32 cellular contexts compared by ENCODE assay signal in the genomic region with DNA sequence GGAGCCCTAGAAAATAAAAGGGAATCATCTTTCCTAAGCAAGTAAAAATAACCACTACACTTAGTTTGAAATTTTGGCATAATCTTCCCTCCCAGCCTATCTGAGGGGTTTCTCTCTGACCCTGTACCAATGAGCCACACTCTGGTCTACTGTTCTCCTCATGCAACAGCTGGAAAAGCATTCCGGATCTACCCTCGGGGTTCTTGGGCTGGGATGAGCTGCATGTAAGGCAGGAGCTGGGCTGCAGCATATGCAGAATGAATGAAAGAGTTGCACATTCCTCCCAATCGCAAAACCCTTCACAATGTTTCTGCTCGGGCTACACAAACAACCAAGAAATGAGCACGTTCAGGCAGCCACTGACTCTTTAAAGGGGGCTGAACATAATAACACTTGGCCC.
DNase-seq lines count a peak whose midpoint lies in the region; ATAC-seq and TF ChIP-seq lines count a peak whose summit lies in the region.
"Had no signal": no experiment of that assay in that cellular context is flagged by ENCODE, and none has a peak within 500 bp of the region (broad histone marks: within the 10 kb centered on the region; RNA-seq: fewer than 3 reads in every experiment).

No MANE protein-coding gene starts in this region.

- no peak for TF ChIP-seq CTCF in left ventricle myocardium inferior (IDR thresholded peaks at IDR 0.05; ENCODE audit: borderline replicate concordance)
- TF ChIP-seq CTCF in chondrocyte (IDR thresholded peaks at IDR 0.05), result no peak
- TF ChIP-seq CTCF in mesothelial cell of epicardium (IDR thresholded peaks at IDR 0.05; ENCODE audit: unreplicated experiment), result no peak
- TF ChIP-seq CTCF in type B pancreatic cell (conservative IDR thresholded peaks at IDR 0.05), result no peak

- H3K9me3 ChIP-seq in left ventricle myocardium inferior (replicated peaks), result no peaks in the 10 kb centered on the region
- H3K9me3 ChIP-seq: A549, breast epithelium, heart left ventricle, tibial artery had no signal

- H3K27me3 Mint-ChIP-seq in chondrocyte (ENCODE audit: low read depth), result no peaks in the 10 kb centered on the region
- H3K27me3 Mint-ChIP-seq in mesothelial cell of epicardium (ENCODE audit: low read depth), result no peaks in the 10 kb centered on the region
- H3K27me3 Mint-ChIP-seq in type B pancreatic cell, result no peaks in the 10 kb centered on the region
- H3K27me3 Mint-ChIP-seq: B cell; naive thymus-derived CD4-positive, alpha-beta T cell had no signal

- no peak overlapping the region for H3K4me3 ChIP-seq in left ventricle myocardium inferior
- H3K4me3 ChIP-seq: A549, breast epithelium, heart left ventricle, tibial artery had no signal

- H3K27ac ChIP-seq in left ventricle myocardium inferior (replicated peaks), result peak overlapping the region; percentile 45
- H3K27ac ChIP-seq: breast epithelium, tibial artery had no signal

- H3K9me3 Mint-ChIP-seq in chondrocyte (ENCODE audit: low read depth) (no peaks in the 10 kb centered on the region), mesothelial cell of epicardium (no peaks in the 10 kb centered on the region), type B pancreatic cell (no peaks in the 10 kb centered on the region)
- H3K9me3 Mint-ChIP-seq: activated naive CD4-positive, alpha-beta T cell treated with anti-CD3 and anti-CD28 coated beads for 36 hours; activated T-cell treated with anti-CD3 and anti-CD28 coated beads, Interleukin-2, amount 50 U/mL, for 72 hours; HFFc6; naive thymus-derived CD4-positive, alpha-beta T cell had no signal

- ATAC-seq in Right ventricle myocardium inferior (no peak), GM21825 (IDR thresholded peaks at IDR 0.05; ENCODE audit: unreplicated experiment) (no peak)
- ATAC-seq: A549; activated T-cell treated with anti-CD3 and anti-CD28 coated beads, Interleukin-2, amount 50 U/mL, for 72 hours; left lobe of liver; naive thymus-derived CD4-positive, alpha-beta T cell had no signal

- H3K27ac Mint-ChIP-seq in chondrocyte (ENCODE audit: unreplicated experiment) (peak overlapping the region; percentile 46), mesothelial cell of epicardium (peak overlapping the region; percentile 58), type B pancreatic cell (peak overlapping the region; percentile 75)
- H3K27ac Mint-ChIP-seq: activated naive CD4-positive, alpha-beta T cell treated with anti-CD3 and anti-CD28 coated beads for 36 hours; activated T-cell treated with anti-CD3 and anti-CD28 coated beads, Interleukin-2, amount 50 U/mL, for 72 hours; B cell; HFFc6; naive thymus-derived CD4-positive, alpha-beta T cell had no signal

- no peak overlapping the region for H3K4me3 Mint-ChIP-seq in chondrocyte (ENCODE audit: unreplicated experiment)
- no peak overlapping the region for H3K4me3 Mint-ChIP-seq in mesothelial cell of epicardium
- peak overlapping the region; percentile 46 for H3K4me3 Mint-ChIP-seq in type B pancreatic cell
- H3K4me3 Mint-ChIP-seq: activated naive CD4-positive, alpha-beta T cell treated with anti-CD3 and anti-CD28 coated beads for 36 hours; activated T-cell treated with anti-CD3 and anti-CD28 coated beads, Interleukin-2, amount 50 U/mL, for 72 hours; B cell; HFFc6; naive thymus-derived CD4-positive, alpha-beta T cell had no signal

- H3K4me1 Mint-ChIP-seq in chondrocyte (ENCODE audit: low read depth), result peaks cover 45% of the 10 kb centered on the region
- H3K4me1 Mint-ChIP-seq in mesothelial cell of epicardium, result peaks cover 59% of the 10 kb centered on the region
- H3K4me1 Mint-ChIP-seq in type B pancreatic cell (ENCODE audit: unreplicated experiment), result peaks cover 53% of the 10 kb centered on the region

- no peaks in the 10 kb centered on the region for H3K27me3 ChIP-seq in left ventricle myocardium inferior (ENCODE audit: low read depth)
- H3K27me3 ChIP-seq: breast epithelium, heart left ventricle, tibial artery had no signal

- no peaks in the 10 kb centered on the region for H3K36me3 ChIP-seq in left ventricle myocardium inferior
- H3K36me3 ChIP-seq: breast epithelium, heart left ventricle, tibial artery had no signal

- H3K4me1 ChIP-seq in left ventricle myocardium inferior, result peaks cover 29% of the 10 kb centered on the region
- H3K4me1 ChIP-seq: breast epithelium had no signal

- no peak for DNase-seq in left ventricle myocardium inferior
- no peak for DNase-seq in Right ventricle myocardium inferior (ENCODE audit: missing footprints)
- DNase-seq in chondrocyte (ENCODE audit: low spot score), result no peak
- no peak for DNase-seq in mesothelial cell of epicardium (ENCODE audit: low spot score in 2 of 2, unreplicated experiment in 2 of 2)
- DNase-seq in type B pancreatic cell (ENCODE audit: extremely low spot score, unreplicated experiment), result no peak
- DNase-seq in stimulated activated CD4-positive, alpha-beta T cell treated with anti-CD3 and anti-CD28 coated beads, Interleukin-2, amount 100 ng/mL, for 48 hours, result no peak
- no peak for DNase-seq in activated CD4-positive, alpha-beta T cell treated with anti-CD3 and anti-CD28 coated beads, Interleukin-2, amount 50 U/mL, for 1 hour
- DNase-seq: activated CD4-positive, alpha-beta T cell treated with anti-CD3 and anti-CD28 coated beads, Interleukin-2, amount 50 U/mL, for 4 hours; activated naive CD4-positive, alpha-beta T cell treated with anti-CD3 and anti-CD28 coated beads for 36 hours; activated T-cell treated with anti-CD3 and anti-CD28 coated beads, Interleukin-2, amount 50 U/mL, for 72 hours; DMS53; effector CD8-positive, alpha-beta T cell; erythroblast; foreskin fibroblast; heart left ventricle; HFFc6; mesenchymal stem cell; naive thymus-derived CD4-positive, alpha-beta T cell; NCI-H1048; NCI-H1694 treated with DMSO at 0.1 percent for 48 hours; NCI-H2171 treated with DMSO at 0.1 percent for 48 hours; NCI-H526; SHP77 treated with DMSO at 0.1 percent for 48 hours; small intestine; stimulated activated CD4-positive, alpha-beta T cell treated with anti-CD3 and anti-CD28 coated beads, Interleukin-1b, Interleukin-23, amount 100 ng/mL, for 48 hours; T1000; tibial artery had no signal

- intact Hi-C loops in left ventricle myocardium inferior (cut with micrococcal nuclease), result no loop called here
- intact Hi-C loops in Right ventricle myocardium inferior (cut with DNase I), result no loop called here

- H3K36me3 Mint-ChIP-seq in chondrocyte (ENCODE audit: low read depth) (peaks cover 4% of the 10 kb centered on the region), mesothelial cell of epicardium (no peaks in the 10 kb centered on the region), type B pancreatic cell (peaks cover 7% of the 10 kb centered on the region)
